Comparison of ENCODE assay signal across 8 cellular contexts in the genomic region with DNA sequence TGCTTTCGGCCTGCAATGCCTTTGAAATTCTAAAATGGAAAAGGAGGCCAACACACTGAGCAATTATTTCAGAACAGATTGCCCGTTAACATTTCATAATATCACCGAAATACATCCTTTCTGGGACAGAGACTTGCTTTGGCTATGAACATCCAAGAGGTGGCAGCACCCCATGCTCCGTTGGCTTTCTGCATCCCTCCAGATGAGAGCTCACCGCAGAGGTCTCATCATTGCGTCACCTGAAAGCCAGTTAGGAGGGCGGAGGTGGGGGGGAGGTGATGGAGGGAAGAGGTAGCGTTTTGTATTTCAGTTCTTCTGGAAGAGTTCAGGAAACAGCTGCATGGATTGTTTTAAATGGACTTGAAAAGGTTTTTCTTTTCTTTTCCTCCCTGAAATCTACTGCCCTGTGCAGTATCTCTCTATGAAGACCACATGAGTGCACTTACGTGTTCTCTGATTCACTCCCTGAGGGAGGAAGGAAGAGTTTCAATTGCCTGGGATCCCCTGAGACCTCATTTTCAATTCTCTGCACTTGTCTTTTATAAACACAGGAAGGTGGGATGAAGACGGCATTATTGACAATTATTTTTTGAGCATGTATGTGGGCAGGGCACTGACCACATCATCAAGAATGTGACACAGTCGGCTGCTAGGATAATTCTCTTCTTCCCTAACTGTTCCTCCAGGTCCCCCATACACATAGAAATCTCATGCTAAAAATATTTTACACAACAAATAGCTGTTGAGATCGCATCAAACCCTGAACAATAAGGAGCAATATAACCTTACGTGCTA.
DNase-seq lines count a peak whose midpoint lies in the region; ATAC-seq and TF ChIP-seq lines count a peak whose summit lies in the region.

No MANE protein-coding gene starts in this region.

- peaks cover 0 to 5% of the 10 kb centered on the region in 2 donors for H3K4me1 Mint-ChIP-seq in natural killer cell
- H3K4me1 Mint-ChIP-seq in stimulated activated naive CD8-positive, alpha-beta T cell treated with anti-CD3 and anti-CD28 coated beads, Interleukin-15, amount 100 ng/mL, for 72 hours, result peaks cover 13% of the 10 kb centered on the region

- no peak overlapping the region for H3K27ac Mint-ChIP-seq in natural killer cell
- H3K27ac Mint-ChIP-seq in stimulated activated naive CD8-positive, alpha-beta T cell treated with anti-CD3 and anti-CD28 coated beads, Interleukin-15, amount 100 ng/mL, for 72 hours, result peak overlapping the region in 1 of 2 donors; percentile 37

- H3K27me3 Mint-ChIP-seq in natural killer cell (ENCODE audit: low read depth in 2 of 2), result peaks cover 0 to 2% of the 10 kb centered on the region in 2 donors
- no peaks in the 10 kb centered on the region for H3K27me3 Mint-ChIP-seq in stimulated activated naive CD8-positive, alpha-beta T cell treated with anti-CD3 and anti-CD28 coated beads, Interleukin-15, amount 100 ng/mL, for 72 hours

- H3K9ac ChIP-seq in OCI-LY3 (ENCODE audit: low read length), result peak overlapping the region; percentile 7; the same call in 1 of the 2 replicates

- H3K4me3 Mint-ChIP-seq in natural killer cell, result no peak overlapping the region
- H3K4me3 Mint-ChIP-seq in stimulated activated naive CD8-positive, alpha-beta T cell treated with anti-CD3 and anti-CD28 coated beads, Interleukin-15, amount 100 ng/mL, for 72 hours, result peak overlapping the region; percentile 10 to 26

- DNase-seq in Daoy (ENCODE audit: low read depth), result peak; percentile 86
- DNase-seq in Jurkat, Clone E6-1 (ENCODE audit: low read depth, low spot score), result peak; percentile 81
- peak; percentile 63 for DNase-seq in activated T-cell treated with anti-CD3 and anti-CD28 coated beads for 24 hours (ENCODE audit: low read depth)
- peak; percentile 94 for DNase-seq in esophagus muscularis mucosa (ENCODE audit: extremely low spot score)
- DNase-seq in natural killer cell, result no peak
- DNase-seq in stimulated activated naive CD8-positive, alpha-beta T cell treated with anti-CD3 and anti-CD28 coated beads, Interleukin-15, amount 100 ng/mL, for 72 hours, result peak; percentile 66 to 77

- H3K9me3 Mint-ChIP-seq in natural killer cell, result no peaks in the 10 kb centered on the region
- H3K9me3 Mint-ChIP-seq in stimulated activated naive CD8-positive, alpha-beta T cell treated with anti-CD3 and anti-CD28 coated beads, Interleukin-15, amount 100 ng/mL, for 72 hours, result no peaks in the 10 kb centered on the region

- no peak for TF ChIP-seq EP300 in esophagus muscularis mucosa (IDR thresholded peaks at IDR 0.05)

- WGBS in esophagus muscularis mucosa, result 24% methylated on average over 13 of the region's 13 CpGs

- TF ChIP-seq CTCF in OCI-LY3 (IDR thresholded peaks at IDR 0.05; ENCODE audit: low read depth, low read length) (peak; percentile 87), esophagus muscularis mucosa (IDR thresholded peaks at IDR 0.05) (peak; percentile 77 to 83 (median 82)), natural killer cell (IDR thresholded peaks at IDR 0.05) (peak; percentile 31)

- TF ChIP-seq POLR2A in esophagus muscularis mucosa (IDR thresholded peaks at IDR 0.05; ENCODE audit: low read depth), result no peak

- no peaks in the 10 kb centered on the region for H3K79me2 ChIP-seq in OCI-LY3 (ENCODE audit: low read length)

- H3K4me3 ChIP-seq in Jurkat, Clone E6-1 (ENCODE audit: low read length), result no peak overlapping the region
- H3K4me3 ChIP-seq in OCI-LY3 (ENCODE audit: low read length) (peak overlapping the region; percentile 62), esophagus muscularis mucosa (no peak overlapping the region)

- intact Hi-C loops in esophagus muscularis mucosa (cut with DNase I), result loop anchor here (2.0 to 10.0 kb wide), 4 partner anchors 98 to 354 kb away; partner anchors contain the start of genes JADE1 and PGRMC2
- intact Hi-C loops in natural killer cell (cut with micrococcal nuclease), result no loop called here

- ATAC-seq in GM21737 (IDR thresholded peaks at IDR 0.05; ENCODE audit: unreplicated experiment) (peak; percentile 99), natural killer cell (peak; percentile 69 to 93 (median 89))
- ATAC-seq in stimulated activated naive CD8-positive, alpha-beta T cell treated with anti-CD3 and anti-CD28 coated beads, Interleukin-15, amount 100 ng/mL, for 72 hours, result peak; percentile 94

- no peaks in the 10 kb centered on the region for H4K20me1 ChIP-seq in OCI-LY3 (ENCODE audit: insufficient read depth, low read length)

- H2AFZ ChIP-seq in OCI-LY3 (ENCODE audit: low read depth, low read length), result peak overlapping the region; percentile 26; the same call in 1 of the 2 replicates

- H3K9me3 ChIP-seq in OCI-LY3 (ENCODE audit: insufficient read depth, low read length) (no peaks in the 10 kb centered on the region), esophagus muscularis mucosa (no peaks in the 10 kb centered on the region)

- H3K27ac ChIP-seq in OCI-LY3 (ENCODE audit: low read length) (no peak overlapping the region), esophagus muscularis mucosa (replicated peaks in 1 of 4) (peak overlapping the region in 2 of 4 donors; percentile 13 to 28)

- H3K4me1 ChIP-seq in OCI-LY3 (ENCODE audit: low read length) (peaks cover 31% of the 10 kb centered on the region), esophagus muscularis mucosa (peaks cover 11 to 25% (median 18%) of the 10 kb centered on the region in 4 donors)

- H3K36me3 Mint-ChIP-seq in natural killer cell, result no peaks in the 10 kb centered on the region

- H3K27me3 ChIP-seq in OCI-LY3 (ENCODE audit: low read depth, low read length) (no peaks in the 10 kb centered on the region), esophagus muscularis mucosa (no peaks in the 10 kb centered on the region)

- H3K36me3 ChIP-seq in OCI-LY3 (replicated peaks; ENCODE audit: low read depth, low read length) (no peaks in the 10 kb centered on the region), esophagus muscularis mucosa (no peaks in the 10 kb centered on the region)

- H3K4me2 ChIP-seq in OCI-LY3 (ENCODE audit: low read length), result peak overlapping the region; percentile 60

Comparison
In these comparisons a context has a peak if more than half of its experiments do, and no peak if none do; other contexts are left out.
1. CTCF ChIP-seq: peak in every context shown above with its lines; median percentile 87 in OCI-LY3; 82 in esophagus muscularis mucosa; 31 in natural killer cell.